8 cellular contexts compared by ENCODE assay signal in genomic region chr22:42721045-42721434, GRCh38. TPM values are rescaled to one million over a fixed set of nuclear protein-coding genes. Genes with fewer than 3 reads are reported as not detected.
DNase-seq lines count a peak whose midpoint lies in the region; ATAC-seq and TF ChIP-seq lines count a peak whose summit lies in the region.
"Had no signal": no experiment of that assay in that cellular context is flagged by ENCODE, and none has a peak within 500 bp of the region (broad histone marks: within the 10 kb centered on the region; RNA-seq: fewer than 3 reads in every experiment).

No MANE protein-coding gene starts in this region.

- no peak for TF ChIP-seq CTCF in HCT116 (IDR thresholded peaks at IDR 0.05 in 2 of 3, conservative IDR thresholded peaks at IDR 0.05 in 1 of 3; ENCODE audit: borderline replicate concordance in 1 of 3, insufficient read depth in 1 of 3, low read depth in 2 of 3, low read length in 2 of 3)

- no peaks in the 10 kb centered on the region for H3K9me2 ChIP-seq in HCT116 (ENCODE audit: insufficient read depth)

- no peaks in the 10 kb centered on the region for H3K9me3 Mint-ChIP-seq in activated naive CD8-positive, alpha-beta T cell treated with anti-CD3 and anti-CD28 coated beads for 36 hours
- no peaks in the 10 kb centered on the region for H3K9me3 Mint-ChIP-seq in immature natural killer cell

- CTCF ChIA-PET in HCT116 (lab: Charles Lee) = no interaction called here

- H3K36me3 Mint-ChIP-seq in activated naive CD8-positive, alpha-beta T cell treated with anti-CD3 and anti-CD28 coated beads for 36 hours = no peaks in the 10 kb centered on the region
- H3K36me3 Mint-ChIP-seq in immature natural killer cell = peaks cover 0 to 6% (median 0%) of the 10 kb centered on the region in 3 donors

- no peak for TF ChIP-seq RAD21 in HCT116 (IDR thresholded peaks at IDR 0.05; ENCODE audit: low read depth)

- H3K4me1 ChIP-seq in HCT116 (ENCODE audit: control insufficient read depth in 1 of 2, insufficient read depth in 2 of 2, low read length in 2 of 2) = peaks cover 31 to 52% of the 10 kb centered on the region in 2 experiments
- H3K4me1 ChIP-seq in subcutaneous abdominal adipose tissue (ENCODE audit: control insufficient read depth in 5 of 5, insufficient read depth in 5 of 5, low read length in 5 of 5) = peaks cover 1 to 38% (median 34%) of the 10 kb centered on the region in 5 donors

- peaks cover 14% of the 10 kb centered on the region; the same call in 1 of the 2 replicates for H3K79me2 ChIP-seq in HCT116 (ENCODE audit: insufficient read depth, low read length)

- H3K36me3 ChIP-seq in HCT116 (ENCODE audit: control insufficient read depth in 1 of 2, insufficient read depth in 2 of 2, low read length in 2 of 2) = no peaks in the 10 kb centered on the region
- H3K36me3 ChIP-seq in subcutaneous abdominal adipose tissue (ENCODE audit: control insufficient read depth in 5 of 5, insufficient read depth in 5 of 5, low read length in 5 of 5) = no peaks in the 10 kb centered on the region
- H3K36me3 ChIP-seq: neutrophil had no signal

- H3K27me3 ChIP-seq in HCT116 (ENCODE audit: insufficient read depth, low read length) (no peaks in the 10 kb centered on the region), subcutaneous abdominal adipose tissue (ENCODE audit: control insufficient read depth in 5 of 5, insufficient read depth in 4 of 5, low read length in 5 of 5) (peaks cover 0 to 20% (median 5%) of the 10 kb centered on the region in 5 donors)

- POLR2A ChIA-PET in HCT116 (lab: Charles Lee) = no interaction called here

- peak; percentile 40 for ATAC-seq in HCT116

- no peak overlapping the region for H3K27ac ChIP-seq in HCT116 (ENCODE audit: low read depth, low read length)
- H3K27ac ChIP-seq in subcutaneous abdominal adipose tissue (ENCODE audit: low read depth, low read length) = no peak overlapping the region
- H3K27ac ChIP-seq: neutrophil had no signal

- H2AFZ ChIP-seq in HCT116 (ENCODE audit: low read depth, low read length, poor library complexity, severe bottlenecking) = peak overlapping the region; percentile 99

- no peaks in the 10 kb centered on the region for H3K9me3 ChIP-seq in HCT116 (ENCODE audit: control insufficient read depth in 1 of 2, insufficient read depth in 1 of 2, low read depth in 1 of 2, low read length in 2 of 2)
- no peaks in the 10 kb centered on the region for H3K9me3 ChIP-seq in subcutaneous abdominal adipose tissue (ENCODE audit: control insufficient read depth in 5 of 5, low read length in 5 of 5)
- H3K9me3 ChIP-seq: neutrophil had no signal

- H3K27me3 Mint-ChIP-seq in activated naive CD8-positive, alpha-beta T cell treated with anti-CD3 and anti-CD28 coated beads for 36 hours = peaks cover 62% of the 10 kb centered on the region
- H3K27me3 Mint-ChIP-seq in immature natural killer cell (ENCODE audit: low read depth in 3 of 3) = peaks cover 9 to 31% (median 10%) of the 10 kb centered on the region in 3 donors

- no peaks in the 10 kb centered on the region for H4K20me1 ChIP-seq in HCT116 (ENCODE audit: insufficient read depth)

- H3K4me1 Mint-ChIP-seq in activated naive CD8-positive, alpha-beta T cell treated with anti-CD3 and anti-CD28 coated beads for 36 hours = peaks cover 18% of the 10 kb centered on the region
- peaks cover 8 to 21% of the 10 kb centered on the region in 2 donors for H3K4me1 Mint-ChIP-seq in immature natural killer cell

- H3K4me2 ChIP-seq in HCT116 (ENCODE audit: low read length) = peak overlapping the region; percentile 99

- no peak for DNase-seq in HCT116 (ENCODE audit: low read depth, low spot score)
- DNase-seq in activated naive CD8-positive, alpha-beta T cell treated with anti-CD3 and anti-CD28 coated beads for 36 hours = no peak
- DNase-seq in immature natural killer cell = no peak
- no peak for DNase-seq in midbrain (lab: John Stamatoyannopoulos, UW)
- no peak for DNase-seq in DMS79 (lab: John Stamatoyannopoulos, UW)
- no peak for DNase-seq in DMS153 (lab: John Stamatoyannopoulos, UW)

- TF ChIP-seq POLR2A in HCT116 (IDR thresholded peaks at IDR 0.05; ENCODE audit: borderline replicate concordance, extremely low read depth, insufficient read depth, insufficient read length) = no peak

- H3K9ac ChIP-seq in HCT116 (ENCODE audit: low read length) (peak overlapping the region; percentile 67), subcutaneous abdominal adipose tissue (ENCODE audit: low read length in 5 of 5) (peak overlapping the region in 3 of 5 donors; percentile 20 to 56 (median 56))

- H3K4me3 ChIP-seq in HCT116 (replicated peaks in 1 of 2; ENCODE audit: low read depth in 1 of 2, low read length in 2 of 2) (peak overlapping the region; percentile 64 to 79), subcutaneous abdominal adipose tissue (ENCODE audit: low read depth in 1 of 5, low read length in 5 of 5) (peak overlapping the region; percentile 29 to 81 (median 74))

- RAD21 ChIA-PET in HCT116 (lab: Charles Lee; ENCODE audit: low non-redundant PET in 1 of 2, low total read pairs in 2 of 2, uncharacterized antibody in 2 of 2, unreplicated experiment in 2 of 2) = no interaction called here

- intact Hi-C loops in HCT116 (cut with micrococcal nuclease) = no loop called here

- no TSS peak for BruUV-seq in HCT116 (replicated peaks; lab: Mats Ljungman, UMichigan)

- no peak overlapping the region for H3K27ac Mint-ChIP-seq in activated naive CD8-positive, alpha-beta T cell treated with anti-CD3 and anti-CD28 coated beads for 36 hours
- H3K27ac Mint-ChIP-seq in immature natural killer cell = no peak overlapping the region

- peak overlapping the region; percentile 2 for H3K4me3 Mint-ChIP-seq in activated naive CD8-positive, alpha-beta T cell treated with anti-CD3 and anti-CD28 coated beads for 36 hours
- peak overlapping the region; percentile 70 to 83 (median 74) for H3K4me3 Mint-ChIP-seq in immature natural killer cell

TF ChIP-seq in HCT116, 20 proteins besides CTCF, POLR2A, EP300 and RAD21 (continues in another document):
- TF ChIP-seq ZNF274 (IDR thresholded peaks at IDR 0.05; ENCODE audit: low read depth, low read length) (no peak), TCF7L2 (IDR thresholded peaks at IDR 0.05; ENCODE audit: borderline replicate concordance, extremely low read depth, insufficient read depth, insufficient read length) (no peak), EZH2 (IDR thresholded peaks at IDR 0.05) (no peak), ELF1 (IDR thresholded peaks at IDR 0.05; ENCODE audit: borderline replicate concordance, low read depth) (no peak), SIN3A (IDR thresholded peaks at IDR 0.05; ENCODE audit: low read depth) (no peak), JUND (IDR thresholded peaks at IDR 0.05) (no peak), EZH2phosphoT487 (IDR thresholded peaks at IDR 0.05; ENCODE audit: borderline replicate concordance) (no peak), EGR1 (IDR thresholded peaks at IDR 0.05; ENCODE audit: low read depth) (no peak), POLR2AphosphoS5 (IDR thresholded peaks at IDR 0.05; ENCODE audit: low read depth, low read length) (no peak), FOSL1 (IDR thresholded peaks at IDR 0.05; ENCODE audit: low read depth) (no peak)
- TF ChIP-seq, protein P1, sequence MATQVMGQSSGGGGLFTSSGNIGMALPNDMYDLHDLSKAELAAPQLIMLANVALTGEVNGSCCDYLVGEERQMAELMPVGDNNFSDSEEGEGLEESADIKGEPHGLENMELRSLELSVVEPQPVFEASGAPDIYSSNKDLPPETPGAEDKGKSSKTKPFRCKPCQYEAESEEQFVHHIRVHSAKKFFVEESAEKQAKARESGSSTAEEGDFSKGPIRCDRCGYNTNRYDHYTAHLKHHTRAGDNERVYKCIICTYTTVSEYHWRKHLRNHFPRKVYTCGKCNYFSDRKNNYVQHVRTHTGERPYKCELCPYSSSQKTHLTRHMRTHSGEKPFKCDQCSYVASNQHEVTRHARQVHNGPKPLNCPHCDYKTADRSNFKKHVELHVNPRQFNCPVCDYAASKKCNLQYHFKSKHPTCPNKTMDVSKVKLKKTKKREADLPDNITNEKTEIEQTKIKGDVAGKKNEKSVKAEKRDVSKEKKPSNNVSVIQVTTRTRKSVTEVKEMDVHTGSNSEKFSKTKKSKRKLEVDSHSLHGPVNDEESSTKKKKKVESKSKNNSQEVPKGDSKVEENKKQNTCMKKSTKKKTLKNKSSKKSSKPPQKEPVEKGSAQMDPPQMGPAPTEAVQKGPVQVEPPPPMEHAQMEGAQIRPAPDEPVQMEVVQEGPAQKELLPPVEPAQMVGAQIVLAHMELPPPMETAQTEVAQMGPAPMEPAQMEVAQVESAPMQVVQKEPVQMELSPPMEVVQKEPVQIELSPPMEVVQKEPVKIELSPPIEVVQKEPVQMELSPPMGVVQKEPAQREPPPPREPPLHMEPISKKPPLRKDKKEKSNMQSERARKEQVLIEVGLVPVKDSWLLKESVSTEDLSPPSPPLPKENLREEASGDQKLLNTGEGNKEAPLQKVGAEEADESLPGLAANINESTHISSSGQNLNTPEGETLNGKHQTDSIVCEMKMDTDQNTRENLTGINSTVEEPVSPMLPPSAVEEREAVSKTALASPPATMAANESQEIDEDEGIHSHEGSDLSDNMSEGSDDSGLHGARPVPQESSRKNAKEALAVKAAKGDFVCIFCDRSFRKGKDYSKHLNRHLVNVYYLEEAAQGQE (IDR thresholded peaks at IDR 0.05; ENCODE audit: low read depth) = no peak
- TF ChIP-seq, protein P2, sequence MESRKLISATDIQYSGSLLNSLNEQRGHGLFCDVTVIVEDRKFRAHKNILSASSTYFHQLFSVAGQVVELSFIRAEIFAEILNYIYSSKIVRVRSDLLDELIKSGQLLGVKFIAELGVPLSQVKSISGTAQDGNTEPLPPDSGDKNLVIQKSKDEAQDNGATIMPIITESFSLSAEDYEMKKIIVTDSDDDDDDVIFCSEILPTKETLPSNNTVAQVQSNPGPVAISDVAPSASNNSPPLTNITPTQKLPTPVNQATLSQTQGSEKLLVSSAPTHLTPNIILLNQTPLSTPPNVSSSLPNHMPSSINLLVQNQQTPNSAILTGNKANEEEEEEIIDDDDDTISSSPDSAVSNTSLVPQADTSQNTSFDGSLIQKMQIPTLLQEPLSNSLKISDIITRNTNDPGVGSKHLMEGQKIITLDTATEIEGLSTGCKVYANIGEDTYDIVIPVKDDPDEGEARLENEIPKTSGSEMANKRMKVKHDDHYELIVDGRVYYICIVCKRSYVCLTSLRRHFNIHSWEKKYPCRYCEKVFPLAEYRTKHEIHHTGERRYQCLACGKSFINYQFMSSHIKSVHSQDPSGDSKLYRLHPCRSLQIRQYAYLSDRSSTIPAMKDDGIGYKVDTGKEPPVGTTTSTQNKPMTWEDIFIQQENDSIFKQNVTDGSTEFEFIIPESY (IDR thresholded peaks at IDR 0.05; ENCODE audit: extremely low read depth, insufficient replicate concordance, low read length) = no peak
- TF ChIP-seq, protein P3, sequence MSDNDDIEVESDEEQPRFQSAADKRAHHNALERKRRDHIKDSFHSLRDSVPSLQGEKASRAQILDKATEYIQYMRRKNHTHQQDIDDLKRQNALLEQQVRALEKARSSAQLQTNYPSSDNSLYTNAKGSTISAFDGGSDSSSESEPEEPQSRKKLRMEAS (IDR thresholded peaks at IDR 0.05) = no peak

RNA-seq across cellular contexts. Expression of gene A4GALT, which starts 0.4 kb away (rescaled TPM):
- 16.0 TPM for total RNA-seq in HCT116 (2021; ENCODE audit: unreplicated experiment)
- polyA plus RNA-seq in HCT116 (2012) = 14.2 and 14.3 TPM in 2 replicates
- total RNA-seq in activated naive CD8-positive, alpha-beta T cell treated with anti-CD3 and anti-CD28 coated beads for 36 hours = under 1 TPM in 1 of 2 experiments, not detected in 1; 0.08 TPM
- 1 to 10 TPM in 1 of 3 donors, under 1 TPM in 1, not detected in 1; 0.38 to 1.1 TPM for polyA plus RNA-seq in immature natural killer cell

Comparison
In these comparisons a context has a peak if more than half of its experiments do, and no peak if none do; other contexts are left out.
1. RNA of gene A4GALT, which starts 0.4 kb away (total RNA-seq): 16.0 TPM in HCT116 (single experiment); 0.08 TPM in activated naive CD8-positive, alpha-beta T cell treated with anti-CD3 and anti-CD28 coated beads for 36 hours; every median in the first group is over 10 times any median in the second.